ENCODE assay signal across 1 cellular context in the genomic region with DNA sequence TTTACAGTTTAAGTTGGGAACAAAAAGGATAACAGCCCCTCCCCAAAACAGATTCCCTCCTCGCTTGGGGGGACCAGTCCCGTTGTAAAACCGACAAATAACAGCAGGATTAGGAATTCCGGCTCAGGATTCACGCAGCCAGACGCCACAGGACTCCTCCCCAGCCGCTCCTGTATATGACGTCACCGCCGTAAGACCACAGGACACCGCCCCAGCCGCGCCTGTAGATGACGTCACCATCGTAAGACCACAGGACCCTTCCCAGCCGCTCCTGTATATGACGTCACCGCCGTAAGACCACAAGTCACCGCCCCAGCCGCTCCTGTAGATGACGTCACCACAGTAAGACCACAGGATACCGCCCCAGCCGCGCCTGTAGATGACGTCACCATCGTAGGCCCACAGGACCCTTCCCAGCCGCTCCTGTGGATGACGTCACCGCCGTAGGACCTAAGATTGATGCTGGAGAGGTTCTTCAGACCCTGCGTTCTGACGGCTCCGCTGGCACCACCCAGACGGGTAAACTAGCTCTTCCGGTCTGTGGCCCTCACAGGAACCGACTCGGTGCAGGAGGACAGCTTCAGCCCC.
A peak's percentile ranks its signal among the peaks of the same experiment; 100 is the strongest.
TF ChIP-seq lines count a peak whose summit lies in the region.

No MANE protein-coding gene starts in this region.

TF ChIP-seq in K562, 482 proteins besides CTCF, POLR2A, EP300 and RAD21 (continued from another document and continues in another):
- TF ChIP-seq, protein P1, sequence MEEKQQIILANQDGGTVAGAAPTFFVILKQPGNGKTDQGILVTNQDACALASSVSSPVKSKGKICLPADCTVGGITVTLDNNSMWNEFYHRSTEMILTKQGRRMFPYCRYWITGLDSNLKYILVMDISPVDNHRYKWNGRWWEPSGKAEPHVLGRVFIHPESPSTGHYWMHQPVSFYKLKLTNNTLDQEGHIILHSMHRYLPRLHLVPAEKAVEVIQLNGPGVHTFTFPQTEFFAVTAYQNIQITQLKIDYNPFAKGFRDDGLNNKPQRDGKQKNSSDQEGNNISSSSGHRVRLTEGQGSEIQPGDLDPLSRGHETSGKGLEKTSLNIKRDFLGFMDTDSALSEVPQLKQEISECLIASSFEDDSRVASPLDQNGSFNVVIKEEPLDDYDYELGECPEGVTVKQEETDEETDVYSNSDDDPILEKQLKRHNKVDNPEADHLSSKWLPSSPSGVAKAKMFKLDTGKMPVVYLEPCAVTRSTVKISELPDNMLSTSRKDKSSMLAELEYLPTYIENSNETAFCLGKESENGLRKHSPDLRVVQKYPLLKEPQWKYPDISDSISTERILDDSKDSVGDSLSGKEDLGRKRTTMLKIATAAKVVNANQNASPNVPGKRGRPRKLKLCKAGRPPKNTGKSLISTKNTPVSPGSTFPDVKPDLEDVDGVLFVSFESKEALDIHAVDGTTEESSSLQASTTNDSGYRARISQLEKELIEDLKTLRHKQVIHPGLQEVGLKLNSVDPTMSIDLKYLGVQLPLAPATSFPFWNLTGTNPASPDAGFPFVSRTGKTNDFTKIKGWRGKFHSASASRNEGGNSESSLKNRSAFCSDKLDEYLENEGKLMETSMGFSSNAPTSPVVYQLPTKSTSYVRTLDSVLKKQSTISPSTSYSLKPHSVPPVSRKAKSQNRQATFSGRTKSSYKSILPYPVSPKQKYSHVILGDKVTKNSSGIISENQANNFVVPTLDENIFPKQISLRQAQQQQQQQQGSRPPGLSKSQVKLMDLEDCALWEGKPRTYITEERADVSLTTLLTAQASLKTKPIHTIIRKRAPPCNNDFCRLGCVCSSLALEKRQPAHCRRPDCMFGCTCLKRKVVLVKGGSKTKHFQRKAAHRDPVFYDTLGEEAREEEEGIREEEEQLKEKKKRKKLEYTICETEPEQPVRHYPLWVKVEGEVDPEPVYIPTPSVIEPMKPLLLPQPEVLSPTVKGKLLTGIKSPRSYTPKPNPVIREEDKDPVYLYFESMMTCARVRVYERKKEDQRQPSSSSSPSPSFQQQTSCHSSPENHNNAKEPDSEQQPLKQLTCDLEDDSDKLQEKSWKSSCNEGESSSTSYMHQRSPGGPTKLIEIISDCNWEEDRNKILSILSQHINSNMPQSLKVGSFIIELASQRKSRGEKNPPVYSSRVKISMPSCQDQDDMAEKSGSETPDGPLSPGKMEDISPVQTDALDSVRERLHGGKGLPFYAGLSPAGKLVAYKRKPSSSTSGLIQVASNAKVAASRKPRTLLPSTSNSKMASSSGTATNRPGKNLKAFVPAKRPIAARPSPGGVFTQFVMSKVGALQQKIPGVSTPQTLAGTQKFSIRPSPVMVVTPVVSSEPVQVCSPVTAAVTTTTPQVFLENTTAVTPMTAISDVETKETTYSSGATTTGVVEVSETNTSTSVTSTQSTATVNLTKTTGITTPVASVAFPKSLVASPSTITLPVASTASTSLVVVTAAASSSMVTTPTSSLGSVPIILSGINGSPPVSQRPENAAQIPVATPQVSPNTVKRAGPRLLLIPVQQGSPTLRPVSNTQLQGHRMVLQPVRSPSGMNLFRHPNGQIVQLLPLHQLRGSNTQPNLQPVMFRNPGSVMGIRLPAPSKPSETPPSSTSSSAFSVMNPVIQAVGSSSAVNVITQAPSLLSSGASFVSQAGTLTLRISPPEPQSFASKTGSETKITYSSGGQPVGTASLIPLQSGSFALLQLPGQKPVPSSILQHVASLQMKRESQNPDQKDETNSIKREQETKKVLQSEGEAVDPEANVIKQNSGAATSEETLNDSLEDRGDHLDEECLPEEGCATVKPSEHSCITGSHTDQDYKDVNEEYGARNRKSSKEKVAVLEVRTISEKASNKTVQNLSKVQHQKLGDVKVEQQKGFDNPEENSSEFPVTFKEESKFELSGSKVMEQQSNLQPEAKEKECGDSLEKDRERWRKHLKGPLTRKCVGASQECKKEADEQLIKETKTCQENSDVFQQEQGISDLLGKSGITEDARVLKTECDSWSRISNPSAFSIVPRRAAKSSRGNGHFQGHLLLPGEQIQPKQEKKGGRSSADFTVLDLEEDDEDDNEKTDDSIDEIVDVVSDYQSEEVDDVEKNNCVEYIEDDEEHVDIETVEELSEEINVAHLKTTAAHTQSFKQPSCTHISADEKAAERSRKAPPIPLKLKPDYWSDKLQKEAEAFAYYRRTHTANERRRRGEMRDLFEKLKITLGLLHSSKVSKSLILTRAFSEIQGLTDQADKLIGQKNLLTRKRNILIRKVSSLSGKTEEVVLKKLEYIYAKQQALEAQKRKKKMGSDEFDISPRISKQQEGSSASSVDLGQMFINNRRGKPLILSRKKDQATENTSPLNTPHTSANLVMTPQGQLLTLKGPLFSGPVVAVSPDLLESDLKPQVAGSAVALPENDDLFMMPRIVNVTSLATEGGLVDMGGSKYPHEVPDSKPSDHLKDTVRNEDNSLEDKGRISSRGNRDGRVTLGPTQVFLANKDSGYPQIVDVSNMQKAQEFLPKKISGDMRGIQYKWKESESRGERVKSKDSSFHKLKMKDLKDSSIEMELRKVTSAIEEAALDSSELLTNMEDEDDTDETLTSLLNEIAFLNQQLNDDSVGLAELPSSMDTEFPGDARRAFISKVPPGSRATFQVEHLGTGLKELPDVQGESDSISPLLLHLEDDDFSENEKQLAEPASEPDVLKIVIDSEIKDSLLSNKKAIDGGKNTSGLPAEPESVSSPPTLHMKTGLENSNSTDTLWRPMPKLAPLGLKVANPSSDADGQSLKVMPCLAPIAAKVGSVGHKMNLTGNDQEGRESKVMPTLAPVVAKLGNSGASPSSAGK (IDR thresholded peaks at IDR 0.05), result peak; percentile 55
- TF ChIP-seq, protein P2, sequence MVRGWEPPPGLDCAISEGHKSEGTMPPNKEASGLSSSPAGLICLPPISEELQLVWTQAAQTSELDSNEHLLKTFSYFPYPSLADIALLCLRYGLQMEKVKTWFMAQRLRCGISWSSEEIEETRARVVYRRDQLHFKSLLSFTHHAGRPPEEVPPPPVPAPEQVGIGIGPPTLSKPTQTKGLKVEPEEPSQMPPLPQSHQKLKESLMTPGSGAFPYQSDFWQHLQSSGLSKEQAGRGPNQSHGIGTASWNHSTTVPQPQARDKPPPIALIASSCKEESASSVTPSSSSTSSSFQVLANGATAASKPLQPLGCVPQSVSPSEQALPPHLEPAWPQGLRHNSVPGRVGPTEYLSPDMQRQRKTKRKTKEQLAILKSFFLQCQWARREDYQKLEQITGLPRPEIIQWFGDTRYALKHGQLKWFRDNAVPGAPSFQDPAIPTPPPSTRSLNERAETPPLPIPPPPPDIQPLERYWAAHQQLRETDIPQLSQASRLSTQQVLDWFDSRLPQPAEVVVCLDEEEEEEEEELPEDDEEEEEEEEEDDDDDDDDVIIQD (CRISPR knock-in tag; IDR thresholded peaks at IDR 0.05), result peak; percentile 76; the same call in 1 of the 2 replicates
- TF ChIP-seq TEAD1 (CRISPR knock-in tag; IDR thresholded peaks at IDR 0.05) (peak; percentile 48 to 53; a peak in 1 of 4 replicates), YY1 (IDR thresholded peaks at IDR 0.05; ENCODE audit: borderline replicate concordance in 1 of 3, control insufficient read depth in 1 of 3, extremely low read depth in 1 of 3, insufficient read depth in 3 of 3, insufficient read length in 1 of 3, insufficient replicate concordance in 2 of 3, low read depth in 1 of 3, low read length in 2 of 3) (peak in 1 of 3 experiments; percentile 22), GABPB2 (CRISPR knock-in tag; conservative IDR thresholded peaks at IDR 0.05) (no peak), ATF1 (CRISPR knock-in tag; IDR thresholded peaks at IDR 0.05) (peak; percentile 96), ATF1 (tag; IDR thresholded peaks at IDR 0.05) (peak; percentile 100), EP400 (IDR thresholded peaks at IDR 0.05) (peak; percentile 69; the same call in 1 of the 2 replicates), NEUROD1 (IDR thresholded peaks at IDR 0.05; ENCODE audit: borderline replicate concordance, low read depth, low read length, partially characterized antibody) (peak; percentile 63), ZFX (CRISPR knock-in tag; IDR thresholded peaks at IDR 0.05) (peak; percentile 22), ZNF165 (CRISPR knock-in tag; IDR thresholded peaks at IDR 0.05; ENCODE audit: borderline replicate concordance) (peak; percentile 86; the same call in 1 of the 2 replicates), ZNF224 (CRISPR knock-in tag; IDR thresholded peaks at IDR 0.05) (no peak), RHOXF2B (CRISPR knock-in tag; conservative IDR thresholded peaks at IDR 0.05) (no peak), ZNF589 (CRISPR knock-in tag; IDR thresholded peaks at IDR 0.05; ENCODE audit: low read depth) (peak; percentile 99), ZNF77 (CRISPR knock-in tag; IDR thresholded peaks at IDR 0.05) (no peak), ZNF217 (CRISPR knock-in tag; IDR thresholded peaks at IDR 0.05) (no peak), ZNF76 (CRISPR knock-in tag; IDR thresholded peaks at IDR 0.05; ENCODE audit: borderline replicate concordance) (peak; percentile 96), TEAD4 (IDR thresholded peaks at IDR 0.05; ENCODE audit: low read length) (no peak; the same call in 1 of the 2 replicates), TEAD4 (CRISPR knock-in tag; IDR thresholded peaks at IDR 0.05; ENCODE audit: borderline replicate concordance) (no peak), HMG20B (CRISPR knock-in tag; IDR thresholded peaks at IDR 0.05) (no peak)
- TF ChIP-seq, protein P3, sequence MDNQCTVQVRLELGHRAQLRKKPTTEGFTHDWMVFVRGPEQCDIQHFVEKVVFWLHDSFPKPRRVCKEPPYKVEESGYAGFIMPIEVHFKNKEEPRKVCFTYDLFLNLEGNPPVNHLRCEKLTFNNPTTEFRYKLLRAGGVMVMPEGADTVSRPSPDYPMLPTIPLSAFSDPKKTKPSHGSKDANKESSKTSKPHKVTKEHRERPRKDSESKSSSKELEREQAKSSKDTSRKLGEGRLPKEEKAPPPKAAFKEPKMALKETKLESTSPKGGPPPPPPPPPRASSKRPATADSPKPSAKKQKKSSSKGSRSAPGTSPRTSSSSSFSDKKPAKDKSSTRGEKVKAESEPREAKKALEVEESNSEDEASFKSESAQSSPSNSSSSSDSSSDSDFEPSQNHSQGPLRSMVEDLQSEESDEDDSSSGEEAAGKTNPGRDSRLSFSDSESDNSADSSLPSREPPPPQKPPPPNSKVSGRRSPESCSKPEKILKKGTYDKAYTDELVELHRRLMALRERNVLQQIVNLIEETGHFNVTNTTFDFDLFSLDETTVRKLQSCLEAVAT (IDR thresholded peaks at IDR 0.05), result peak; percentile 62 to 95
- TF ChIP-seq, protein P4, sequence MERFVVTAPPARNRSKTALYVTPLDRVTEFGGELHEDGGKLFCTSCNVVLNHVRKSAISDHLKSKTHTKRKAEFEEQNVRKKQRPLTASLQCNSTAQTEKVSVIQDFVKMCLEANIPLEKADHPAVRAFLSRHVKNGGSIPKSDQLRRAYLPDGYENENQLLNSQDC (CRISPR knock-in tag; IDR thresholded peaks at IDR 0.05), result no peak
- TF ChIP-seq, protein P5, sequence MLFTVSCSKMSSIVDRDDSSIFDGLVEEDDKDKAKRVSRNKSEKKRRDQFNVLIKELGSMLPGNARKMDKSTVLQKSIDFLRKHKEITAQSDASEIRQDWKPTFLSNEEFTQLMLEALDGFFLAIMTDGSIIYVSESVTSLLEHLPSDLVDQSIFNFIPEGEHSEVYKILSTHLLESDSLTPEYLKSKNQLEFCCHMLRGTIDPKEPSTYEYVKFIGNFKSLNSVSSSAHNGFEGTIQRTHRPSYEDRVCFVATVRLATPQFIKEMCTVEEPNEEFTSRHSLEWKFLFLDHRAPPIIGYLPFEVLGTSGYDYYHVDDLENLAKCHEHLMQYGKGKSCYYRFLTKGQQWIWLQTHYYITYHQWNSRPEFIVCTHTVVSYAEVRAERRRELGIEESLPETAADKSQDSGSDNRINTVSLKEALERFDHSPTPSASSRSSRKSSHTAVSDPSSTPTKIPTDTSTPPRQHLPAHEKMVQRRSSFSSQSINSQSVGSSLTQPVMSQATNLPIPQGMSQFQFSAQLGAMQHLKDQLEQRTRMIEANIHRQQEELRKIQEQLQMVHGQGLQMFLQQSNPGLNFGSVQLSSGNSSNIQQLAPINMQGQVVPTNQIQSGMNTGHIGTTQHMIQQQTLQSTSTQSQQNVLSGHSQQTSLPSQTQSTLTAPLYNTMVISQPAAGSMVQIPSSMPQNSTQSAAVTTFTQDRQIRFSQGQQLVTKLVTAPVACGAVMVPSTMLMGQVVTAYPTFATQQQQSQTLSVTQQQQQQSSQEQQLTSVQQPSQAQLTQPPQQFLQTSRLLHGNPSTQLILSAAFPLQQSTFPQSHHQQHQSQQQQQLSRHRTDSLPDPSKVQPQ (CRISPR knock-in tag; IDR thresholded peaks at IDR 0.05; ENCODE audit: borderline replicate concordance), result 0 out of 2 replicates have a peak, but pooled peaks have one; percentile 33
- TF ChIP-seq, protein P6, sequence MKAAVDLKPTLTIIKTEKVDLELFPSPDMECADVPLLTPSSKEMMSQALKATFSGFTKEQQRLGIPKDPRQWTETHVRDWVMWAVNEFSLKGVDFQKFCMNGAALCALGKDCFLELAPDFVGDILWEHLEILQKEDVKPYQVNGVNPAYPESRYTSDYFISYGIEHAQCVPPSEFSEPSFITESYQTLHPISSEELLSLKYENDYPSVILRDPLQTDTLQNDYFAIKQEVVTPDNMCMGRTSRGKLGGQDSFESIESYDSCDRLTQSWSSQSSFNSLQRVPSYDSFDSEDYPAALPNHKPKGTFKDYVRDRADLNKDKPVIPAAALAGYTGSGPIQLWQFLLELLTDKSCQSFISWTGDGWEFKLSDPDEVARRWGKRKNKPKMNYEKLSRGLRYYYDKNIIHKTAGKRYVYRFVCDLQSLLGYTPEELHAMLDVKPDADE (conservative IDR thresholded peaks at IDR 0.05; ENCODE audit: control insufficient read depth, low read depth, low read length), result no peak
- TF ChIP-seq, protein P7, sequence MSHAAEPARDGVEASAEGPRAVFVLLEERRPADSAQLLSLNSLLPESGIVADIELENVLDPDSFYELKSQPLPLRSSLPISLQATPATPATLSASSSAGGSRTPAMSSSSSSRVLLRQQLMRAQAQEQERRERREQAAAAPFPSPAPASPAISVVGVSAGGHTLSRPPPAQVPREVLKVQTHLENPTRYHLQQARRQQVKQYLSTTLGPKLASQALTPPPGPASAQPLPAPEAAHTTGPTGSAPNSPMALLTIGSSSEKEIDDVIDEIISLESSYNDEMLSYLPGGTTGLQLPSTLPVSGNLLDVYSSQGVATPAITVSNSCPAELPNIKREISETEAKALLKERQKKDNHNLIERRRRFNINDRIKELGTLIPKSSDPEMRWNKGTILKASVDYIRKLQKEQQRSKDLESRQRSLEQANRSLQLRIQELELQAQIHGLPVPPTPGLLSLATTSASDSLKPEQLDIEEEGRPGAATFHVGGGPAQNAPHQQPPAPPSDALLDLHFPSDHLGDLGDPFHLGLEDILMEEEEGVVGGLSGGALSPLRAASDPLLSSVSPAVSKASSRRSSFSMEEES (CRISPR knock-in tag; IDR thresholded peaks at IDR 0.05), result peak; percentile 34
